ENCODE assay signal across 16 cellular contexts in the genomic region with DNA sequence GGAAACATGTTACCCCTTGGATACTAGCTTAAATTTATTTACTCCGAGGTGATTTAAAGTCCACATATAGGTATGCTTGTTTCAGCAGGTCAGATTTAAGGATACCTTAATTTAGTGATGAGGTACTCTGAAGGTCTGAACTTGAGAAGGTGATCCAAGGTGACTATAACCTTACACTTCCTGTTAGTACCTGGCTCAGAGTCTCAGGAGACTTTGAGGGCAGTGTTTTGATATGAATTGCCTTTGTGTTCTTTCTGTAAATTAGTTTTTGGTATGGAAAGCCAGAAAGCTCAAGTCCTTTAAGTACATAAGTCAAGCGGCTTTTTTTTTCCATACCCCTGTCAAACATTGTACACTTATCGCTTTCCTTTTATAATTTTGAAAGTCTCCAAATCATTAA.
A peak's percentile ranks its signal among the peaks of the same experiment; 100 is the strongest.
DNase-seq lines count a peak whose midpoint lies in the region; ATAC-seq, FAIRE-seq and TF ChIP-seq lines count a peak whose summit lies in the region.
"Had no signal": no experiment of that assay in that cellular context is flagged by ENCODE, and none has a peak within 500 bp of the region (broad histone marks: within the 10 kb centered on the region; RNA-seq: fewer than 3 reads in every experiment).

No MANE protein-coding gene starts in this region.

- no peak overlapping the region for H3K4me2 ChIP-seq in OCI-LY7 (ENCODE audit: low read length)
- H3K4me2 ChIP-seq: SK-N-SH had no signal

- H3K4me3 ChIP-seq in upper lobe of left lung (no peak overlapping the region), OCI-LY7 (ENCODE audit: low read depth, low read length, poor library complexity, severe bottlenecking) (no peak overlapping the region)

- H3K36me3 ChIP-seq in upper lobe of left lung = no peaks in the 10 kb centered on the region
- H3K36me3 ChIP-seq in OCI-LY7 (ENCODE audit: insufficient read depth, low read length) = no peaks in the 10 kb centered on the region

- FAIRE-seq in GM19239 (lab: Jason Lieb, UNC) = peak; percentile 76

- no peak for TF ChIP-seq POLR2A in upper lobe of left lung (IDR thresholded peaks at IDR 0.05)

- H2AFZ ChIP-seq in OCI-LY7 (ENCODE audit: low read length) = no peak overlapping the region

- no peak for DNase-seq in GM19239 (ENCODE audit: insufficient read length, low spot score)
- peak; percentile 86 for DNase-seq in NCI-H2029 treated with DMSO at 0.1 percent for 48 hours (lab: John Stamatoyannopoulos, UW)
- no peak for DNase-seq in epithelial cell of prostate (ENCODE audit: low read depth, low spot score)
- DNase-seq in renal cortical epithelial cell (ENCODE audit: low read depth) = peak; percentile 28
- DNase-seq in upper lobe of left lung = no peak
- no peak for DNase-seq in OCI-LY7 (ENCODE audit: low spot score)
- DNase-seq: activated CD8-positive, alpha-beta memory T cell treated with anti-CD3 and anti-CD28 coated beads, Interleukin-2, amount 10 ng/mL, durations not matched to agents 7 days and 5 days; activated effector memory CD4-positive, alpha-beta T cell treated with Interleukin-2 at 50 U/mL for 16 hours; AML-193; effector memory CD4-positive, alpha-beta T cell; H7; hypothalamus; NCI-H524 treated with DMSO at 0.1 percent for 48 hours; SK-N-SH; substantia nigra had no signal

- CTCF ChIA-PET in OCI-LY7 (lab: Charles Lee; ENCODE audit: unreplicated experiment) = no interaction called here

- H3K27ac ChIP-seq in epithelial cell of prostate (peak overlapping the region; percentile 99), upper lobe of left lung (no peak overlapping the region), OCI-LY7 (ENCODE audit: low read depth, low read length, poor library complexity, severe bottlenecking) (no peak overlapping the region)

- H4K20me1 ChIP-seq in OCI-LY7 (ENCODE audit: insufficient read depth, low read length) = no peaks in the 10 kb centered on the region

- ATAC-seq in HG02642 (IDR thresholded peaks at IDR 0.05; ENCODE audit: poor library complexity, unreplicated experiment) (no peak), upper lobe of left lung (ENCODE audit: low FRiP score in 2 of 2) (no peak)
- ATAC-seq: activated CD8-positive, alpha-beta memory T cell treated with anti-CD3 and anti-CD28 coated beads, Interleukin-2, amount 10 ng/mL, durations not matched to agents 7 days and 5 days had no signal

- no peak for TF ChIP-seq CTCF in upper lobe of left lung (IDR thresholded peaks at IDR 0.05)
- no peak for TF ChIP-seq CTCF in OCI-LY7 (conservative IDR thresholded peaks at IDR 0.05; ENCODE audit: low read length)

- H3K9me3 ChIP-seq in upper lobe of left lung (peaks cover 0 to 2% (median 0%) of the 10 kb centered on the region in 4 donors), OCI-LY7 (ENCODE audit: low read length) (no peaks in the 10 kb centered on the region)
- H3K9me3 ChIP-seq: SK-N-SH had no signal

- H3K4me1 ChIP-seq in upper lobe of left lung = peaks cover 0 to 7% (median 0%) of the 10 kb centered on the region in 4 donors
- H3K4me1 ChIP-seq in OCI-LY7 (ENCODE audit: insufficient read depth, low read length, poor library complexity, severe bottlenecking) = no peaks in the 10 kb centered on the region

- no peaks in the 10 kb centered on the region for H3K9me2 ChIP-seq in OCI-LY7 (ENCODE audit: insufficient read depth, low read length)
- H3K9me2 ChIP-seq: SK-N-SH had no signal

- no peaks in the 10 kb centered on the region for H3K27me3 ChIP-seq in upper lobe of left lung

- POLR2A ChIA-PET in OCI-LY7 (lab: Charles Lee) = interaction anchor here (0.6 kb wide), 1 partner anchor 35 kb away, joined by 5 read pairs; no protein-coding TSS in a partner anchor

- BruUV-seq in OCI-LY7 (replicated peaks; lab: Mats Ljungman, UMichigan) = no TSS peak

- H3K79me2 ChIP-seq in OCI-LY7 (ENCODE audit: insufficient read depth, low read depth, low read length) = no peaks in the 10 kb centered on the region

- 95 to 97% methylated on average over 3 of the region's 3 CpGs for WGBS in upper lobe of left lung, 2 donors

- intact Hi-C loops in OCI-LY7 (cut with micrococcal nuclease; ENCODE audit: unreplicated experiment) = no loop called here

- no peak for TF ChIP-seq EP300 in upper lobe of left lung (IDR thresholded peaks at IDR 0.05)

Comparison
In these comparisons a context has a peak if more than half of its experiments do, and no peak if none do; other contexts are left out.
1. DNase-seq: peak in NCI-H2029 treated with DMSO at 0.1 percent for 48 hours (single experiment) and renal cortical epithelial cell (single experiment); none in GM19239 (single experiment), epithelial cell of prostate (single experiment), upper lobe of left lung (0 of 2) and OCI-LY7 (single experiment).